Comparison of ENCODE assay signal across 28 cellular contexts in genomic region chr15:62855085-62855476, GRCh38.
"Had no signal": no experiment of that assay in that cellular context is flagged by ENCODE, and none has a peak within 500 bp of the region (broad histone marks: within the 10 kb centered on the region; RNA-seq: fewer than 3 reads in every experiment).

No MANE protein-coding gene starts in this region.

- H3K4me3 Mint-ChIP-seq: mesothelial cell of epicardium had no signal

- ATAC-seq: esophagus mucosa, gastrocnemius medialis, heart right ventricle, left cardiac atrium, left lung, left ventricle myocardium superior, lower lobe of right lung, mucosa of descending colon had no signal

- H3K27ac Mint-ChIP-seq: mesothelial cell of epicardium, naive B cell had no signal

- H3K27me3 ChIP-seq: gastrocnemius medialis, heart right ventricle, left lung had no signal

- H3K36me3 Mint-ChIP-seq: mesothelial cell of epicardium, naive B cell had no signal

- FAIRE-seq: colon, endometrium, islet of Langerhans, keratinocyte had no signal

- H3K27ac ChIP-seq: coronary artery, dorsolateral prefrontal cortex, epithelial cell of prostate, esophagus squamous epithelium, gastrocnemius medialis, heart right ventricle, left lung, lower lobe of right lung had no signal

- DNase-seq: dermis blood vessel endothelial cell; dorsolateral prefrontal cortex; effector CD4-positive, alpha-beta T cell; effector memory CD4-positive, alpha-beta T cell; erythroblast; esophagus squamous epithelium; foreskin fibroblast; foreskin melanocyte; gastrocnemius medialis; glutamatergic neuron; head of caudate nucleus; heart right ventricle; hippocampal formation; left cardiac atrium; left lung; left ventricle myocardium superior; lower lobe of right lung; mesenchymal stem cell; mucosa of descending colon; naive B cell had no signal

- H3K4me1 Mint-ChIP-seq: naive B cell had no signal

- H3K4me3 ChIP-seq: coronary artery, dorsolateral prefrontal cortex, esophagus squamous epithelium, gastrocnemius medialis, heart right ventricle, left lung, lower lobe of right lung, mucosa of descending colon had no signal

- H3K9me3 Mint-ChIP-seq: mesothelial cell of epicardium had no signal

- H3K4me1 ChIP-seq: left lung, lower lobe of right lung had no signal

- H3K36me3 ChIP-seq: esophagus squamous epithelium, gastrocnemius medialis, heart right ventricle, left lung, lower lobe of right lung had no signal

- H3K9me3 ChIP-seq: esophagus squamous epithelium, gastrocnemius medialis, lower lobe of right lung, mucosa of descending colon had no signal
